ENCODE assay signal across 8 cellular contexts in genomic region chr11:121122328-121122727, GRCh38.
"Had no signal": no experiment of that assay in that cellular context is flagged by ENCODE, and none has a peak within 500 bp of the region (broad histone marks: within the 10 kb centered on the region; RNA-seq: fewer than 3 reads in every experiment).

No MANE protein-coding gene starts in this region.

- H3K4me3 ChIP-seq: GM12878 had no signal

- ATAC-seq: GM12878 had no signal

- FAIRE-seq: G401.6, GM12878, GM12891, GM12892, GM18507, GM19239 had no signal

- DNase-seq: GDM1, GF-D8 had no signal
